8 cellular contexts compared by ENCODE assay signal in genomic region chr15:73633991-73634495, GRCh38. TPM values are rescaled to one million over a fixed set of nuclear protein-coding genes. Genes with fewer than 3 reads are reported as not detected.
DNase-seq lines count a peak whose midpoint lies in the region; TF ChIP-seq lines count a peak whose summit lies in the region.

No MANE protein-coding gene starts in this region.

- no peaks in the 10 kb centered on the region for H3K9me3 ChIP-seq in BLaER1

- no peaks in the 10 kb centered on the region for H3K27me3 Mint-ChIP-seq in MCF 10A (ENCODE audit: insufficient read depth, unreplicated experiment)

- H3K9me3 Mint-ChIP-seq in MCF 10A (ENCODE audit: unreplicated experiment): no peaks in the 10 kb centered on the region

- peak overlapping the region; percentile 80 for H3K4me3 Mint-ChIP-seq in MCF 10A (ENCODE audit: unreplicated experiment)

- H3K79me1 ChIP-seq in mesendoderm (ENCODE audit: low read length): peaks cover 2% of the 10 kb centered on the region

- H3K27ac Mint-ChIP-seq in MCF 10A (ENCODE audit: low read depth, unreplicated experiment): peak overlapping the region; percentile 97

- H2BK15ac ChIP-seq in mesendoderm (replicated peaks; ENCODE audit: low read depth): no peak overlapping the region

- no CpG with 5 or more reads among the region's 6 CpGs for WGBS in mesendoderm (ENCODE audit: extremely low coverage, insufficient coverage, low lambda C conversion rate)

- DNase-seq in LoVo (ENCODE audit: low spot score) (peak; percentile 91), MCF 10A (ENCODE audit: unreplicated experiment) (peak; percentile 95), mesendoderm (peak; percentile 87), NCI-H526 (lab: John Stamatoyannopoulos, UW) (no peak), NK-92 (lab: John Stamatoyannopoulos, UW; ENCODE audit: unreplicated experiment) (no peak), AML-193 (lab: John Stamatoyannopoulos, UW) (no peak), NCI-H524 (lab: John Stamatoyannopoulos, UW) (no peak)

- H3K36me3 ChIP-seq in BLaER1 (no peaks in the 10 kb centered on the region), mesendoderm (ENCODE audit: control insufficient read depth, insufficient read depth, low read length) (no peaks in the 10 kb centered on the region)

- H2BK5ac ChIP-seq in mesendoderm (ENCODE audit: low read length): no peak overlapping the region

- intact Hi-C loops in MCF 10A (cut with micrococcal nuclease): loop anchor here (5.0 kb wide), 2 partner anchors 37 to 1117 kb away; no protein-coding TSS in a partner anchor

- H3K27me3 ChIP-seq in BLaER1: no peaks in the 10 kb centered on the region
- no peaks in the 10 kb centered on the region for H3K27me3 ChIP-seq in mesendoderm (ENCODE audit: insufficient read depth, low read length, poor library complexity)

- H3K4me2 ChIP-seq in BLaER1 (peak overlapping the region; percentile 94), mesendoderm (ENCODE audit: low read length) (no peak overlapping the region)

- POLR2A ChIA-PET in MCF 10A (lab: Yijun Ruan, JAX): interaction anchor here (0.6 to 15.3 kb wide), 26 partner anchors 10 to 326 kb away, joined by 3 to 270 read pairs (median 7); partner anchors contain the start of gene CD276

- no peak overlapping the region for H3K4ac ChIP-seq in mesendoderm (ENCODE audit: low read depth, low read length)

- H3K23ac ChIP-seq in mesendoderm (ENCODE audit: low read length): peak overlapping the region; percentile 26

- peak overlapping the region; percentile 86 for H3K27ac ChIP-seq in BLaER1
- H3K27ac ChIP-seq in mesendoderm (ENCODE audit: low read depth, low read length): peak overlapping the region; percentile 72

- CTCF ChIA-PET in MCF 10A (lab: Yijun Ruan, JAX): interaction anchor here (0.5 to 9.6 kb wide), 13 partner anchors 9 to 393 kb away, joined by 3 to 308 read pairs (median 6); partner anchors contain the start of gene CD276

- peak overlapping the region; percentile 75 for H3K9ac ChIP-seq in BLaER1
- H3K9ac ChIP-seq in mesendoderm (ENCODE audit: low read length): peak overlapping the region; percentile 90

- peaks cover 37% of the 10 kb centered on the region for H4K20me1 ChIP-seq in BLaER1

- peak overlapping the region; percentile 92 for H3K56ac ChIP-seq in mesendoderm (ENCODE audit: low read length)

- H3K4me3 ChIP-seq in BLaER1 (peak overlapping the region; percentile 91), mesendoderm (ENCODE audit: low read length) (no peak overlapping the region)

- TF ChIP-seq CTCF in MCF 10A (IDR thresholded peaks at IDR 0.05; ENCODE audit: unreplicated experiment): no peak

- H2BK120ac ChIP-seq in mesendoderm (ENCODE audit: low read depth, low read length): no peak overlapping the region

- no TSS peak for BruUV-seq in MCF 10A (replicated peaks; lab: Mats Ljungman, UMichigan)

- peaks cover 7% of the 10 kb centered on the region for H3K36me3 Mint-ChIP-seq in MCF 10A (ENCODE audit: insufficient read depth, unreplicated experiment)

- H3K4me1 ChIP-seq in BLaER1: peaks cover 51% of the 10 kb centered on the region
- H3K4me1 ChIP-seq in mesendoderm (ENCODE audit: control insufficient read depth, low read depth, low read length): peaks cover 7% of the 10 kb centered on the region

- peak overlapping the region; percentile 18 for H4K5ac ChIP-seq in mesendoderm (ENCODE audit: low read length)

- H2AK5ac ChIP-seq in mesendoderm (ENCODE audit: low read length): peak overlapping the region; percentile 81

- H3K79me2 ChIP-seq in mesendoderm (ENCODE audit: control insufficient read depth, insufficient read depth, low read length): peaks cover 30% of the 10 kb centered on the region

- H3K4me1 Mint-ChIP-seq in MCF 10A (ENCODE audit: insufficient read depth, unreplicated experiment): peaks cover 52% of the 10 kb centered on the region

- H4K8ac ChIP-seq in mesendoderm (ENCODE audit: low read depth, low read length): no peak overlapping the region

- H3K18ac ChIP-seq in mesendoderm (ENCODE audit: low read length): no peak overlapping the region

RNA-seq across cellular contexts. Expression of gene NPTN, which starts 0.9 kb away (rescaled TPM):
- 71.0 and 78.9 TPM in 2 replicates for total RNA-seq in MCF 10A (2022)
- polyA plus RNA-seq in mesendoderm (2013, experiment 1 of 2): 74.3 TPM
- 75.1 TPM for polyA plus RNA-seq in mesendoderm (2013, experiment 2 of 2)

RNA-seq across cellular contexts. Expression of gene CD276, which starts 50.1 kb away (rescaled TPM):
- 52.8 and 57.7 TPM in 2 replicates for total RNA-seq in MCF 10A (2022)
- polyA plus RNA-seq in mesendoderm (2013, experiment 1 of 2): 145 TPM
- polyA plus RNA-seq in mesendoderm (2013, experiment 2 of 2): 145 TPM

Comparison
In these comparisons a context has a peak if more than half of its experiments do, and no peak if none do; other contexts are left out.
1. DNase-seq: peak in LoVo (single experiment), MCF 10A (single experiment) and mesendoderm (single experiment); none in NCI-H526 (0 of 2), NK-92 (single experiment), AML-193 (0 of 2) and NCI-H524 (0 of 2).